Comparison of ENCODE assay signal across 8 cellular contexts in the genomic region with DNA sequence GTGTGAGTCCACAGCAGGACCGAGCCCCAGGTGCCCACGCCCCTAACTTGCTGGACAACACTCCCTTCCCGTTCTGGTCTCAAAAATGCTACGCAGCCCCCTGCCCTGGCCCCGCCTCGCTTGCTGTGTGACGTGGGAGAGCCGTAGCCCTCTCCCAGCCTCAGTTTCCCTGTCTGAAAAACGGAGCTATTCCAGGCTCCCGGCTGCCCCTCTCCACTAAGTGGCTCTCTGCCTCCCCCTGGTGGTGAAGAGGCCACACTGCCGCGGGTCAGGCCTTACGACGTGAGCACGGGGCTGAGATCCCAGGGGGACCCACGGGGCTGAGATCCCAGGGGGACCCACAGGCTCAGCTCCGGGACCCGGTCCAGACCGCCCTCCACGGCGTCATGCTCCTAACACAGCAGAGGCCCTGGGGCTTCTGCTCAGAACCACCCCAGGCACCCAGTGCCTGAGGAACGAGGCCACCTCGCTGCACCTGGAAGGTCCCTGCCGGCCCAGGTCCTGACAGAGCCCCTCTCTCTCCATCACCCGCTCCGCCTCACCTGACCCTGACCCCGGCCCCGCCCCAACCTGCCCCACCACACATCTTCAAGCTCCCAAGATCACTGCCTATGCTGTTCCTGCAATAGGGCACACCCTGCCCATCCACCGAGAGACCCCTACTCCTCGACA.
DNase-seq lines count a peak whose midpoint lies in the region; ATAC-seq lines count a peak whose summit lies in the region.

No MANE protein-coding gene starts in this region.

- DNase-seq in NOMO-1 (lab: John Stamatoyannopoulos, UW; ENCODE audit: unreplicated experiment in 2 of 2) (peak; percentile 7 to 26), NOMO-1 treated with dmso at 0.1 percent for 144 hours (lab: John Stamatoyannopoulos, UW; ENCODE audit: unreplicated experiment) (no peak), NCI-H1417 treated with DMSO at 0.1 percent for 48 hours (lab: John Stamatoyannopoulos, UW) (peak; percentile 10), caudate nucleus (lab: John Stamatoyannopoulos, UW) (peak in 39 of 61 donors; percentile 5 to 64 (median 27)), left kidney (ENCODE audit: low read depth, low spot score) (peak; percentile 84)
- DNase-seq in activated CD4-positive, alpha-beta T cell treated with anti-CD3 and anti-CD28 coated beads for 1 hour: peak; percentile 69
- DNase-seq in stimulated activated CD4-positive, alpha-beta T cell treated with anti-CD3 and anti-CD28 coated beads, TNF-alpha, amount 100 ng/mL, for 1 hour (ENCODE audit: low read depth in 3 of 3, low spot score in 1 of 3): peak; percentile 37 to 80 (median 62)

- no peak for ATAC-seq in GM18861 (IDR thresholded peaks at IDR 0.05; ENCODE audit: unreplicated experiment)

- no peak overlapping the region for H3K27ac ChIP-seq in caudate nucleus (ENCODE audit: low read depth, low read length)
